ENCODE assay signal across 23 cellular contexts in genomic region chr1:237152506-237153335, GRCh38.
"Had no signal": no experiment of that assay in that cellular context is flagged by ENCODE, and none has a peak within 500 bp of the region (broad histone marks: within the 10 kb centered on the region; RNA-seq: fewer than 3 reads in every experiment).

No MANE protein-coding gene starts in this region.

- H3K27ac Mint-ChIP-seq: activated naive CD4-positive, alpha-beta T cell treated with anti-CD3 and anti-CD28 coated beads, Interleukin-2, amount 50 U/mL, for 72 hours; activated T-cell treated with anti-CD3 and anti-CD28 coated beads, Interleukin-2, amount 50 U/mL, for 24 hours; activated T-helper 17 cell treated with anti-CD3 and anti-CD28 coated beads, Interleukin-2, amount 50 U/mL, for 72 hours; effector memory CD8-positive, alpha-beta T cell; natural killer cell; type B pancreatic cell had no signal

- H3K4me1 ChIP-seq: colonic mucosa, gastrocnemius medialis, vagina had no signal

- H3K27ac ChIP-seq: colonic mucosa, dorsolateral prefrontal cortex, gastrocnemius medialis, thoracic aorta, vagina, WERI-Rb-1 had no signal

- H3K9me3 ChIP-seq: colonic mucosa, gastrocnemius medialis, left ventricle myocardium inferior, thoracic aorta, vagina had no signal

- ATAC-seq: activated naive CD4-positive, alpha-beta T cell treated with anti-CD3 and anti-CD28 coated beads, Interleukin-2, amount 50 U/mL, for 72 hours; activated T-helper 17 cell treated with anti-CD3 and anti-CD28 coated beads, Interleukin-2, amount 50 U/mL, for 72 hours; effector memory CD8-positive, alpha-beta T cell; esophagus mucosa; gastrocnemius medialis; natural killer cell; sciatic nerve had no signal

- H3K9me3 Mint-ChIP-seq: activated T-cell treated with anti-CD3 and anti-CD28 coated beads, Interleukin-2, amount 50 U/mL, for 24 hours; activated T-helper 17 cell treated with anti-CD3 and anti-CD28 coated beads, Interleukin-2, amount 50 U/mL, for 72 hours; effector memory CD8-positive, alpha-beta T cell; type B pancreatic cell had no signal

- H3K4me3 ChIP-seq: colonic mucosa, dorsolateral prefrontal cortex, gastrocnemius medialis, left ventricle myocardium inferior, thoracic aorta, vagina had no signal

- H3K4me1 Mint-ChIP-seq: activated T-helper 17 cell treated with anti-CD3 and anti-CD28 coated beads, Interleukin-2, amount 50 U/mL, for 72 hours; natural killer cell had no signal

- H3K36me3 ChIP-seq: colonic mucosa, gastrocnemius medialis, thoracic aorta, vagina, WERI-Rb-1 had no signal

- H3K36me3 Mint-ChIP-seq: activated naive CD4-positive, alpha-beta T cell treated with anti-CD3 and anti-CD28 coated beads, Interleukin-2, amount 50 U/mL, for 72 hours; natural killer cell; type B pancreatic cell had no signal

- H3K27me3 ChIP-seq: colonic mucosa, dorsolateral prefrontal cortex, gastrocnemius medialis, vagina had no signal

- H3K4me3 Mint-ChIP-seq: activated T-cell treated with anti-CD3 and anti-CD28 coated beads, Interleukin-2, amount 50 U/mL, for 24 hours; activated T-helper 17 cell treated with anti-CD3 and anti-CD28 coated beads, Interleukin-2, amount 50 U/mL, for 72 hours; effector memory CD8-positive, alpha-beta T cell; natural killer cell; type B pancreatic cell had no signal

- DNase-seq: activated CD4-positive, alpha-beta T cell treated with anti-CD3 and anti-CD28 coated beads, Interleukin-2, amount 50 U/mL, for 1 hour; activated CD4-positive, CD25-positive, alpha-beta regulatory T cell treated with anti-CD3 and anti-CD28 coated beads, Interleukin-2, amount 50 U/mL, for 72 hours; activated CD8-positive, alpha-beta memory T cell treated with anti-CD3 and anti-CD28 coated beads, Interleukin-2, amount 50 U/mL, for 4 hours; activated T-cell treated with anti-CD3 and anti-CD28 coated beads, Interleukin-2, amount 50 U/mL, for 24 hours; colonic mucosa; dorsolateral prefrontal cortex; effector memory CD8-positive, alpha-beta T cell; gastrocnemius medialis; hippocampal formation; kidney glomerular epithelial cell; left ventricle myocardium inferior; midbrain; natural killer cell; stimulated activated CD4-positive, alpha-beta T cell treated with anti-CD3 and anti-CD28 coated beads, Interleukin-4, amount 100 ng/mL, for 1 hour; stimulated activated naive CD4-positive, alpha-beta T cell; WERI-Rb-1 had no signal

- H3K27me3 Mint-ChIP-seq: type B pancreatic cell had no signal
